In the genomic region with DNA sequence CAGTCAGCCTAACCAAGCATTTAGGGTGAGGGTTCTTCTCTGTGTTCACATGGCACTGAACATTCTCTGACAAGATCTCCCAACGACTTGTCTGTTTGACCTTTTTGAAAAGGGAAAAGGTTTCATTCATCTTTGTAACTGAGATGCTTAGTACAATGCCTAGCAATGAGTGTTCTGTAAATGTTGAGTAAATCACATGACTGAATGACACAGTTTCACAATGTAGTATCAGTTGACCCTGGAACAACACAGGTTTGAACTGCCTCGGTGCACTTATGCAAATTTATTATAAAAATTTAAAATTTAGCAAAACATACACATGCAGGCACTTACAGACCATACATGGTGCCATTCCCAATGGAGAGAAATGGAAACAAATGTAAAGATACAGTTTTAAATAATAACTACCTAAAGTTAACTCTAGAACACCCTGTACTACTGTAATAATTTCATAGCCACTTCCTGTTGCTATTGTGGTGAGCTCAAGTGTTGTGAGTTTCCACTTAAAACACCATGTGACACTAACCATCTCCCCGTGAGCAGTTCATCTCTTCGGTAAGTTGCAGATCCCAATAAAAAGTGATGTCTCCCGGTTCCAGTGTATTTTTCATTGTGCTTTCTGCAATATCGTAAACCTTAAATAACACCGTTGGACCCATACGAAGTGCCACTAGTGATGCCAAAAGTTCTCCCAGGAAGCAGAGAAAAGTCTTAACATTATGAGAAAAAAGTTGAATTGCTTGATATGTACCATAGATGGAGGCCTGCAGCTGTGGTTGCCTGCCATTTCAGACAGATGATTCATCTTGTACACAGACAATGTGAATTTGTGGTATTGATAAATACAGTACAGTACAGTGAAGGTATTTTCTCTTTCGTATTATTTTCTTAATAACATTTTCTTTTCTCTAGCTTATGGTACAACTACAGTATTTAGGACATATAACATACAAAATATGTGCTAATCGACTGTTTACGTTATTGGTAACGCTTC, we compare ENCODE assay signal across 21 cellular contexts.
DNase-seq lines count a peak whose midpoint lies in the region; ATAC-seq lines count a peak whose summit lies in the region.
"Had no signal": no experiment of that assay in that cellular context is flagged by ENCODE, and none has a peak within 500 bp of the region (broad histone marks: within the 10 kb centered on the region; RNA-seq: fewer than 3 reads in every experiment).

No MANE protein-coding gene starts in this region.

- DNase-seq in HCEC 1CT (peak; percentile 69), NCI-H510A (lab: John Stamatoyannopoulos, UW) (peak; percentile 13), fibroblast of peridontal ligament (ENCODE audit: extremely low read depth) (peak; percentile 44), T-helper 9 cell (no peak), DMS 273 treated with DMSO at 0.1 percent for 48 hours (lab: John Stamatoyannopoulos, UW) (no peak), GM03348 (ENCODE audit: low spot score) (no peak)
- no peak for DNase-seq in stimulated activated naive CD8-positive, alpha-beta T cell treated with anti-CD3 and anti-CD28 coated beads, Interleukin-15, Interleukin-2, amounts not matched to agents 100 U/mL and 50 U/mL, for 24 hours
- DNase-seq: activated CD8-positive, alpha-beta memory T cell treated with anti-CD3 and anti-CD28 coated beads for 24 hours; adrenal gland; BE2C; colonic mucosa; gastrocnemius medialis; left ventricle myocardium inferior; NCI-H1694 treated with DMSO at 0.1 percent for 48 hours; NCI-H69; Peyer's patch; tibial artery had no signal

- peak; percentile 67 for ATAC-seq in GM18502 (IDR thresholded peaks at IDR 0.05; ENCODE audit: poor library complexity, unreplicated experiment)
- ATAC-seq in stimulated activated naive CD8-positive, alpha-beta T cell treated with anti-CD3 and anti-CD28 coated beads, Interleukin-15, Interleukin-2, amounts not matched to agents 100 U/mL and 50 U/mL, for 24 hours, result no peak
- ATAC-seq: activated T-helper 17 cell treated with anti-CD3 and anti-CD28 coated beads, Interleukin-2, amount 50 U/mL, for 72 hours; gastrocnemius medialis; GM23338; stimulated activated memory B cell treated with anti-CD40 and anti-IgM and Interleukin-4, amounts not matched to agents 10 μg/mL and 1 μg/mL and 100 μg/mL, for 72 hours had no signal

Comparison
In these comparisons a context has a peak if more than half of its experiments do, and no peak if none do; other contexts are left out.
1. DNase-seq: peak in HCEC 1CT (single experiment), NCI-H510A (single experiment) and fibroblast of peridontal ligament (single experiment); none in T-helper 9 cell (single experiment), stimulated activated naive CD8-positive, alpha-beta T cell treated with anti-CD3 and anti-CD28 coated beads, Interleukin-15, Interleukin-2, amounts not matched to agents 100 U/mL and 50 U/mL, for 24 hours (single experiment), DMS 273 treated with DMSO at 0.1 percent for 48 hours (single experiment) and GM03348 (single experiment).